ENCODE assay signal across 17 cellular contexts in the genomic region with DNA sequence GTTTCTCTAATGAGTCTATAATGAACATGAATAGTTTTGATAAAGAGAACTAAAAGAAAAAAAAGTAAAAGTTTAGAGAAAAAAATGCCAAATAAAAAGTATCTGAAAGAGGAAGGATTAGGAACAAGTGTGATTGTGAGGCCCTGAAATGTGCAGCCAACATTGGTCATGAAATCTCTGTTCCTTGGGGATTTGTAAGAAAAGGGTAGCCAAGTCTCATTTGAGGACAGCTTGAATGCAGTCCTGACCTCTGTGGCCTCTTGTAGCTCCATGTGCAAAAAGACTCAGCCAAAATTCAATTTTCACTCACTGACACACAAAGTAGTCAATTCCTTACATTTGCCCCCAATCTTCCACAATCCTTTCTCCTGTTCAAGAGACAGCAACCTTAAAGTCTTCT.
DNase-seq lines count a peak whose midpoint lies in the region; ATAC-seq and TF ChIP-seq lines count a peak whose summit lies in the region.
"Had no signal": no experiment of that assay in that cellular context is flagged by ENCODE, and none has a peak within 500 bp of the region (broad histone marks: within the 10 kb centered on the region; RNA-seq: fewer than 3 reads in every experiment).

No MANE protein-coding gene starts in this region.

- H3K27ac Mint-ChIP-seq in CD8-positive, alpha-beta T cell, result peak overlapping the region; percentile 63
- H3K27ac Mint-ChIP-seq: activated naive CD4-positive, alpha-beta T cell treated with anti-CD3 and anti-CD28 coated beads, Interleukin-2, amount 50 U/mL, for 24 hours had no signal

- no peak overlapping the region for H3K27ac ChIP-seq in CD8-positive, alpha-beta T cell (ENCODE audit: low read depth, low read length)
- H3K27ac ChIP-seq in OCI-LY7 (ENCODE audit: low read depth, low read length, poor library complexity, severe bottlenecking), result peak overlapping the region; percentile 99
- peak overlapping the region in 1 of 12 donors; percentile 9 for H3K27ac ChIP-seq in heart left ventricle
- H3K27ac ChIP-seq: parathyroid adenoma had no signal

- no peak overlapping the region for H3K4me3 ChIP-seq in CD8-positive, alpha-beta T cell (ENCODE audit: low read depth, low read length)
- H3K4me3 ChIP-seq in OCI-LY7 (ENCODE audit: low read depth, low read length, poor library complexity, severe bottlenecking), result peak overlapping the region; percentile 61
- H3K4me3 ChIP-seq in heart left ventricle, result no peak overlapping the region
- H3K4me3 ChIP-seq: GM12878 had no signal

- no peak for TF ChIP-seq CTCF in CD8-positive, alpha-beta T cell (IDR thresholded peaks at IDR 0.05)
- no peak for TF ChIP-seq CTCF in OCI-LY7 (conservative IDR thresholded peaks at IDR 0.05; ENCODE audit: low read length)
- no peak for TF ChIP-seq CTCF in heart left ventricle (IDR thresholded peaks at IDR 0.05)

- H3K27me3 Mint-ChIP-seq in CD8-positive, alpha-beta T cell (ENCODE audit: low read depth), result no peaks in the 10 kb centered on the region
- H3K27me3 Mint-ChIP-seq: activated naive CD4-positive, alpha-beta T cell treated with anti-CD3 and anti-CD28 coated beads, Interleukin-2, amount 50 U/mL, for 24 hours; T-cell had no signal

- H2AFZ ChIP-seq in OCI-LY7 (ENCODE audit: low read length), result peak overlapping the region; percentile 9; the same call in 1 of the 2 replicates
- H2AFZ ChIP-seq: parathyroid adenoma had no signal

- H3K36me3 ChIP-seq in CD8-positive, alpha-beta T cell (ENCODE audit: insufficient read depth, low read length), result no peaks in the 10 kb centered on the region
- H3K36me3 ChIP-seq in OCI-LY7 (ENCODE audit: insufficient read depth, low read length) (peaks cover 23% of the 10 kb centered on the region), heart left ventricle (no peaks in the 10 kb centered on the region)

- peaks cover 47% of the 10 kb centered on the region for H3K36me3 Mint-ChIP-seq in CD8-positive, alpha-beta T cell
- H3K36me3 Mint-ChIP-seq: natural killer cell had no signal

- H3K9me3 Mint-ChIP-seq in CD8-positive, alpha-beta T cell, result no peaks in the 10 kb centered on the region
- H3K9me3 Mint-ChIP-seq: activated naive CD4-positive, alpha-beta T cell treated with anti-CD3 and anti-CD28 coated beads, Interleukin-2, amount 50 U/mL, for 24 hours; natural killer cell had no signal

- intact Hi-C loops in CD8-positive, alpha-beta T cell (cut with DNase I, micrococcal nuclease), result no loop called here
- intact Hi-C loops in OCI-LY7 (cut with micrococcal nuclease; ENCODE audit: unreplicated experiment) (loop anchor here (2.0 to 5.0 kb wide), 2 partner anchors 96 to 321 kb away; no protein-coding TSS in a partner anchor), heart left ventricle (cut with DNase I) (no loop called here)

- peaks cover 10% of the 10 kb centered on the region for H3K4me1 ChIP-seq in CD8-positive, alpha-beta T cell (ENCODE audit: insufficient read depth, low read length)
- peaks cover 70% of the 10 kb centered on the region for H3K4me1 ChIP-seq in OCI-LY7 (ENCODE audit: insufficient read depth, low read length, poor library complexity, severe bottlenecking)
- peaks cover 0 to 70% (median 36%) of the 10 kb centered on the region in 12 donors for H3K4me1 ChIP-seq in heart left ventricle
- H3K4me1 ChIP-seq: parathyroid adenoma had no signal

- no peaks in the 10 kb centered on the region for H3K27me3 ChIP-seq in CD8-positive, alpha-beta T cell (ENCODE audit: insufficient read depth, low read length)
- H3K27me3 ChIP-seq in heart left ventricle, result no peaks in the 10 kb centered on the region

- no peak for DNase-seq in CD8-positive, alpha-beta T cell
- DNase-seq in OCI-LY7 (ENCODE audit: low spot score) (no peak), heart left ventricle (peak in 2 of 5 donors; percentile 20 to 36), putamen (ENCODE audit: low spot score) (peak; percentile 6), kidney glomerular epithelial cell (lab: John Stamatoyannopoulos, UW) (no peak), epidermal melanocyte (ENCODE audit: insufficient read length, low spot score) (no peak)
- DNase-seq: activated CD4-positive, alpha-beta T cell treated with anti-CD3 and anti-CD28 coated beads for 4 hours; cerebellar nuclear complex; KG1; natural killer cell; NCI-H1694; stimulated activated CD8-positive, alpha-beta memory T cell treated with anti-CD3 and anti-CD28 coated beads, Interleukin-4, amount 100 ng/mL, for 48 hours; T-cell had no signal

- peaks cover 75% of the 10 kb centered on the region for H3K4me1 Mint-ChIP-seq in CD8-positive, alpha-beta T cell (ENCODE audit: low read depth)

- POLR2A ChIA-PET in CD8-positive, alpha-beta T cell (lab: Charles Lee), result no interaction called here
- POLR2A ChIA-PET in OCI-LY7 (lab: Charles Lee), result interaction anchor here (0.7 to 3.6 kb wide), 24 partner anchors 9 to 1571 kb away, joined by 3 to 31 read pairs (median 4); partner anchors contain the start of genes COMMD6 and KLF12

- no peaks in the 10 kb centered on the region for H3K9me2 ChIP-seq in OCI-LY7 (ENCODE audit: insufficient read depth, low read length)

- H3K4me3 Mint-ChIP-seq in CD8-positive, alpha-beta T cell, result no peak overlapping the region
- H3K4me3 Mint-ChIP-seq: activated naive CD4-positive, alpha-beta T cell treated with anti-CD3 and anti-CD28 coated beads, Interleukin-2, amount 50 U/mL, for 24 hours; natural killer cell; T-cell had no signal

- no peaks in the 10 kb centered on the region for H4K20me1 ChIP-seq in OCI-LY7 (ENCODE audit: insufficient read depth, low read length)

- TF ChIP-seq POLR2A in heart left ventricle (IDR thresholded peaks at IDR 0.05), result no peak

- CTCF ChIA-PET in CD8-positive, alpha-beta T cell (lab: Charles Lee), result interaction anchor here (0.6 kb wide), 1 partner anchor 11 kb away, joined by 3 read pairs; no protein-coding TSS in a partner anchor
- CTCF ChIA-PET in OCI-LY7 (lab: Charles Lee; ENCODE audit: unreplicated experiment), result interaction anchor here (0.9 kb wide), 1 partner anchor 74 kb away, joined by 3 read pairs; no protein-coding TSS in a partner anchor

- no TSS peak for BruUV-seq in OCI-LY7 (replicated peaks; lab: Mats Ljungman, UMichigan)

- H3K79me2 ChIP-seq in OCI-LY7 (ENCODE audit: insufficient read depth, low read depth, low read length), result peaks cover 83% of the 10 kb centered on the region; the same call in 1 of the 2 replicates
- H3K79me2 ChIP-seq: parathyroid adenoma had no signal

- peak overlapping the region; percentile 85 for H3K4me2 ChIP-seq in OCI-LY7 (ENCODE audit: low read length)

- H3K9me3 ChIP-seq in CD8-positive, alpha-beta T cell (ENCODE audit: low read length), result no peaks in the 10 kb centered on the region
- H3K9me3 ChIP-seq in OCI-LY7 (ENCODE audit: low read length) (peaks cover 10% of the 10 kb centered on the region; the same call in 1 of the 2 replicates), heart left ventricle (no peaks in the 10 kb centered on the region)

- ATAC-seq in CD8-positive, alpha-beta T cell, result no peak
- ATAC-seq in heart left ventricle (peak; percentile 51 to 77 (median 62)), GM21367 (IDR thresholded peaks at IDR 0.05; ENCODE audit: unreplicated experiment) (no peak)
- ATAC-seq: GM12878, natural killer cell, T-cell had no signal

Comparison
In these comparisons a context has a peak if more than half of its experiments do, and no peak if none do; other contexts are left out.
1. ATAC-seq: peak in heart left ventricle (4 of 4); none in CD8-positive, alpha-beta T cell (single experiment) and GM21367 (single experiment).